In the genomic region with DNA sequence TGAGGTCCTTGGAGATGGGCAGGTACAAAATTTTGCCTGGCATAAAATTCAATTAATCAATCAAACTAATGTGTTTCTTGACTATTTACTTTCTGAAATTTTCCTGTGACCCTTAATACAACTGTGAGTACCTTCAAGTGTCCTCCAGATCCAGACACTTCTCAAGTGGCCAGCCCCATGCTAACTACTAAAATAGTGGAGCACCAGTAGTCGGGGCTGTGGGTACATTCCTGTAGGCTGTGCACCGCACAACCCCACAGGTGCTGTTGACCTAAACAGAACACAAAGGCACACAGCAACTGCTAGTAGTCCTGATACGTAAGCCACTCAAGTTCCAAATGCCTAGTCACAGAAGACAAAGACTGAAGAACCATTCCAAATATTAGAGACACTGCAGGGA, we compare ENCODE assay signal across 1 cellular context.
TF ChIP-seq lines count a peak whose summit lies in the region.

No MANE protein-coding gene starts in this region.

TF ChIP-seq in GM12891, 5 proteins besides CTCF, POLR2A, EP300 and RAD21:
- 0 out of 2 replicates have a peak, but pooled peaks have one; percentile 14 for TF ChIP-seq POU2F2 (IDR thresholded peaks at IDR 0.05; ENCODE audit: low read depth, low read length)
- no peak for TF ChIP-seq TAF1 (IDR thresholded peaks at IDR 0.05; ENCODE audit: low read depth, low read length)
